Comparison of ENCODE assay signal across 9 cellular contexts in the genomic region with DNA sequence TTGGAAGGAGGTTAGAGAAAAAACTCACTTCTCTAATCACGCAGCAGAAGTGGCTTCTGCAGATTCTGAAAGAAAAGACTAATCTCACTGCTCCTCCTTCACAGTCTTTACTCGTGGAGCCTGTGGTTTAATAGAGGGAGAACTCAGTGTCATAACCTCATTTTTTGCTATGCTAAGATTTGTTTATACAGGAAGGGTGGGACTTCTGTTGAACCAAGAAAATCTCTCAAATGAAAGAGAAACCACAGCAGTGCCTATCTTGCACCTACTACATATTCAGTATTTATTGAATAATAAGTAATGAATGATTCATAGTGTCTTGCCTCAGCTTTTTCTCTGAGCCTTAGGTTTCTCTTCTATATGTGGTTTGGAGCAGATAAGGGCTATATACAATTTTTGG.
DNase-seq lines count a peak whose midpoint lies in the region; ATAC-seq and TF ChIP-seq lines count a peak whose summit lies in the region.
"Had no signal": no experiment of that assay in that cellular context is flagged by ENCODE, and none has a peak within 500 bp of the region (broad histone marks: within the 10 kb centered on the region; RNA-seq: fewer than 3 reads in every experiment).

No MANE protein-coding gene starts in this region.

- H3K36me3 ChIP-seq in DND-41 (ENCODE audit: insufficient read depth, low read length) (no peaks in the 10 kb centered on the region), KOPT-K1 (ENCODE audit: insufficient read depth, low read length) (no peaks in the 10 kb centered on the region)
- H3K36me3 ChIP-seq: pancreas had no signal

- H3K27me3 ChIP-seq in DND-41 (ENCODE audit: insufficient read depth, low read length, poor library complexity), result no peaks in the 10 kb centered on the region
- H3K27me3 ChIP-seq: pancreas had no signal

- DNase-seq in DND-41, result peak; percentile 29
- no peak for DNase-seq in NCI-H2081 (lab: John Stamatoyannopoulos, UW)
- no peak for DNase-seq in HFFc6
- no peak for DNase-seq in iPS-NIHi11 (ENCODE audit: low spot score)
- DNase-seq in DMS79 treated with DMSO at 0.1 percent for 48 hours (lab: John Stamatoyannopoulos, UW), result no peak
- DNase-seq: pancreas had no signal

- H3K9me3 Mint-ChIP-seq in HFFc6, result peaks cover 30% of the 10 kb centered on the region

- H2AFZ ChIP-seq in DND-41 (ENCODE audit: low read depth, low read length), result peak overlapping the region; percentile 58

- H3K4me3 ChIP-seq in DND-41 (ENCODE audit: low read depth in 1 of 2, low read length in 2 of 2), result peak overlapping the region in 1 of 2 experiments; percentile 44; a peak in 2 of 4 replicates
- H3K4me3 ChIP-seq: pancreas had no signal

- ATAC-seq in DND-41 (ENCODE audit: insufficient read depth, low read depth) (peak; percentile 92), GM21423 (IDR thresholded peaks at IDR 0.05; ENCODE audit: unreplicated experiment) (peak; percentile 89), esophagus mucosa (peak; percentile 55)

- H3K4me3 Mint-ChIP-seq in HFFc6, result no peak overlapping the region

- no peaks in the 10 kb centered on the region for H3K27me3 Mint-ChIP-seq in HFFc6 (ENCODE audit: insufficient read depth)

- H3K4me1 ChIP-seq in DND-41 (ENCODE audit: insufficient read depth, low read length), result peaks cover 25% of the 10 kb centered on the region
- H3K4me1 ChIP-seq: pancreas had no signal

- no peaks in the 10 kb centered on the region for H3K36me3 Mint-ChIP-seq in HFFc6 (ENCODE audit: low read depth)

- TF ChIP-seq CTCF in DND-41 (IDR thresholded peaks at IDR 0.05; ENCODE audit: borderline replicate concordance, extremely low read depth, low read length, poor library complexity, severe bottlenecking) (no peak), HFFc6 (IDR thresholded peaks at IDR 0.05) (no peak)

- H3K79me2 ChIP-seq in DND-41 (ENCODE audit: insufficient read depth, low read length), result no peaks in the 10 kb centered on the region

- peak overlapping the region; percentile 53 for H3K9ac ChIP-seq in DND-41 (ENCODE audit: low read depth, low read length)

- H3K27ac Mint-ChIP-seq in HFFc6, result no peak overlapping the region

- H3K27ac ChIP-seq in DND-41 (ENCODE audit: low read length), result peak overlapping the region; percentile 96
- H3K27ac ChIP-seq in KOPT-K1 (ENCODE audit: low read depth, low read length, poor library complexity, severe bottlenecking), result peak overlapping the region; percentile 61
- H3K27ac ChIP-seq: pancreas had no signal

- no peaks in the 10 kb centered on the region for H4K20me1 ChIP-seq in DND-41 (ENCODE audit: insufficient read depth, low read length)

- no peaks in the 10 kb centered on the region for H3K4me1 Mint-ChIP-seq in HFFc6 (ENCODE audit: low read depth)

- H3K9me3 ChIP-seq in DND-41 (ENCODE audit: insufficient read depth, low read length, severe bottlenecking) (no peaks in the 10 kb centered on the region), KOPT-K1 (ENCODE audit: insufficient read depth, low read length, poor library complexity, severe bottlenecking) (peaks cover 25% of the 10 kb centered on the region)
- H3K9me3 ChIP-seq: pancreas had no signal

- peak overlapping the region; percentile 62 for H3K4me2 ChIP-seq in DND-41 (ENCODE audit: insufficient read depth, low read length)
